Comparison of ENCODE assay signal across 25 cellular contexts in the genomic region with DNA sequence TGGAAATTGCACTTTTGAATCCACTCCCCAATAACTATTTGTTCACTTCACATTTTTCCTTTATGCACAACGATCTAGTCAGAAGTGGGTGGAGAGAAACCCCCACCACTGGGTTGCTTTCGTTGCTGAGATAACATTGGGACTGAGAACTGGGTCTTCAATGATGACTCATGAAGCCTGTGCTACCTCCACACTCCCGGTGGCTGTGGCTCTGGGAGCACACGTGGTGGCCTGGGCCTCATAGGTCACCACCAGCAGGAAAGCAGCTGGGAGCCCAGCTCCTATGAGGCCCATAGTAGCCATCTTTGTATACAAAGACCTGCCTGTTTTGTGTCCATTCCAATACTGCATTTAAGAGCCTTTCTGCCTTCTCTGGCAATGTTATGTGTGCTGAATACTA.
DNase-seq lines count a peak whose midpoint lies in the region; ATAC-seq, FAIRE-seq and TF ChIP-seq lines count a peak whose summit lies in the region.
"Had no signal": no experiment of that assay in that cellular context is flagged by ENCODE, and none has a peak within 500 bp of the region (broad histone marks: within the 10 kb centered on the region; RNA-seq: fewer than 3 reads in every experiment).

No MANE protein-coding gene starts in this region.

- TF ChIP-seq CTCF in HepG2 (CRISPR knock-in tag; IDR thresholded peaks at IDR 0.05) (no peak), right lobe of liver (IDR thresholded peaks at IDR 0.05) (no peak), astrocyte (IDR thresholded peaks at IDR 0.05; ENCODE audit: insufficient read depth, low read depth, low read length) (no peak), neural crest cell (conservative IDR thresholded peaks at IDR 0.05) (no peak)

- in situ Hi-C loops in HepG2 (cut with HindIII; ENCODE audit: extremely low pct_ligation_motif_present, low pct_unique_long_range_greater_than_20kb), result loop anchor here (5.0 to 25.0 kb wide), 3 partner anchors 657 to 1302 kb away; partner anchors contain the start of gene SAMD5

- H3K4me3 Mint-ChIP-seq in astrocyte (ENCODE audit: unreplicated experiment), result no peak overlapping the region
- H3K4me3 Mint-ChIP-seq in neural crest cell, result no peak overlapping the region
- H3K4me3 Mint-ChIP-seq: B cell, CD14-positive monocyte had no signal

- H3K9me3 ChIP-seq in HepG2 (ENCODE audit: low read length) (no peaks in the 10 kb centered on the region), right lobe of liver (no peaks in the 10 kb centered on the region), astrocyte (ENCODE audit: insufficient read depth, low read depth, low read length) (no peaks in the 10 kb centered on the region)
- H3K9me3 ChIP-seq: A549 had no signal

- TF ChIP-seq EP300 in HepG2 (IDR thresholded peaks at IDR 0.05; ENCODE audit: low read depth in 2 of 2, low read length in 2 of 2), result no peak
- no peak for TF ChIP-seq EP300 in HepG2 (CRISPR knock-in tag; IDR thresholded peaks at IDR 0.05; ENCODE audit: borderline replicate concordance)

- CTCF ChIA-PET in HepG2 (lab: Yijun Ruan, JAX; ENCODE audit: low intra/inter-chr PET ratio, low total read pairs), result interaction anchor here (1.6 kb wide), 1 partner anchor 20 kb away, joined by 5 read pairs; no protein-coding TSS in a partner anchor

- H3K27me3 ChIP-seq in HepG2 (ENCODE audit: control insufficient read depth in 1 of 2, insufficient read depth in 2 of 2, low read length in 2 of 2) (no peaks in the 10 kb centered on the region), right lobe of liver (no peaks in the 10 kb centered on the region), astrocyte (ENCODE audit: insufficient read depth, low read length) (no peaks in the 10 kb centered on the region)

- H3K9me3 Mint-ChIP-seq in astrocyte (ENCODE audit: unreplicated experiment), result no peaks in the 10 kb centered on the region
- peaks cover 2% of the 10 kb centered on the region for H3K9me3 Mint-ChIP-seq in neural crest cell

- H3K9ac ChIP-seq in HepG2 (ENCODE audit: insufficient read depth, low read depth, low read length), result no peak overlapping the region
- H3K9ac ChIP-seq in astrocyte (ENCODE audit: low read length), result no peak overlapping the region

- H3K4me3 ChIP-seq in HepG2 (replicated peaks in 1 of 3; ENCODE audit: insufficient read depth in 1 of 3, low read depth in 2 of 3, low read length in 3 of 3), result no peak overlapping the region
- H3K4me3 ChIP-seq in right lobe of liver, result no peak overlapping the region
- H3K4me3 ChIP-seq in astrocyte (ENCODE audit: insufficient read depth, low read depth, low read length), result no peak overlapping the region
- H3K4me3 ChIP-seq: A549 had no signal

- no peak for TF ChIP-seq RAD21 in HepG2 (CRISPR knock-in tag; IDR thresholded peaks at IDR 0.05)

- no peak for DNase-seq in HepG2 (ENCODE audit: low spot score)
- no peak for DNase-seq in right lobe of liver
- DNase-seq in astrocyte (ENCODE audit: low read depth), result no peak
- DNase-seq in neural crest cell (ENCODE audit: low read depth, low spot score), result no peak
- no peak for DNase-seq in A172 (ENCODE audit: low spot score)
- no peak for DNase-seq in NCI-H510A (lab: John Stamatoyannopoulos, UW)
- DNase-seq: DMS53; GDM1; MM.1S; NCI-H1048; NCI-H1436; NCI-H2029; NCI-H2227 treated with DMSO at 0.1 percent for 48 hours; NCI-H510A treated with DMSO at 0.1 percent for 48 hours; NCI-H748 treated with DMSO at 0.1 percent for 48 hours; NK-92 treated with Interleukin-12 subunit alpha and Interleukin-12 subunit beta, amount 100 ng/mL, for 24 hours; SIG-M5 had no signal

- TF ChIP-seq POLR2A in HepG2 (IDR thresholded peaks at IDR 0.05; ENCODE audit: insufficient read depth in 1 of 2, low read depth in 2 of 2, low read length in 2 of 2), result no peak
- TF ChIP-seq POLR2A in right lobe of liver (IDR thresholded peaks at IDR 0.05), result no peak

- no peak overlapping the region for H3K4me2 ChIP-seq in HepG2 (ENCODE audit: low read depth, low read length)
- H3K4me2 ChIP-seq in astrocyte (ENCODE audit: low read length), result no peak overlapping the region
- H3K4me2 ChIP-seq: A549 had no signal

- H3K36me3 Mint-ChIP-seq in astrocyte (ENCODE audit: low read depth, unreplicated experiment), result no peaks in the 10 kb centered on the region
- no peaks in the 10 kb centered on the region for H3K36me3 Mint-ChIP-seq in neural crest cell (ENCODE audit: low read depth)
- H3K36me3 Mint-ChIP-seq: CD14-positive monocyte had no signal

- no peaks in the 10 kb centered on the region for H3K79me2 ChIP-seq in HepG2 (ENCODE audit: insufficient read depth, low read length)
- H3K79me2 ChIP-seq in astrocyte (ENCODE audit: insufficient read depth, low read length), result no peaks in the 10 kb centered on the region

- H3K27me3 Mint-ChIP-seq in astrocyte (ENCODE audit: low read depth, unreplicated experiment) (peaks cover 3% of the 10 kb centered on the region), neural crest cell (ENCODE audit: low read depth) (no peaks in the 10 kb centered on the region)

- H4K20me1 ChIP-seq in HepG2 (ENCODE audit: insufficient read depth, low read length) (no peaks in the 10 kb centered on the region), astrocyte (ENCODE audit: insufficient read depth, low read length) (no peaks in the 10 kb centered on the region)

- H3K36me3 ChIP-seq in HepG2 (replicated peaks in 1 of 2; ENCODE audit: control insufficient read depth in 1 of 2, insufficient read depth in 2 of 2, low read length in 2 of 2) (no peaks in the 10 kb centered on the region), right lobe of liver (no peaks in the 10 kb centered on the region), astrocyte (ENCODE audit: insufficient read depth, low read length) (no peaks in the 10 kb centered on the region)

- H2AFZ ChIP-seq in HepG2 (ENCODE audit: low read length) (no peak overlapping the region), astrocyte (ENCODE audit: low read depth, low read length) (peak overlapping the region; percentile 46)

- H3K27ac Mint-ChIP-seq in astrocyte (ENCODE audit: unreplicated experiment) (no peak overlapping the region), neural crest cell (ENCODE audit: unreplicated experiment) (peak overlapping the region; percentile 24)
- H3K27ac Mint-ChIP-seq: B cell, CD14-positive monocyte had no signal

- BruUV-seq in HepG2 (replicated peaks; lab: Mats Ljungman, UMichigan), result no TSS peak

- intact Hi-C loops in HepG2 (cut with micrococcal nuclease; ENCODE audit: unreplicated experiment) (no loop called here), right lobe of liver (cut with DNase I) (loop anchor here (5.0 kb wide), 2 partner anchors 657 to 662 kb away; partner anchors contain the start of gene SAMD5 (in 1 of the 2))

- FAIRE-seq in HepG2 (lab: Jason Lieb, UNC) (no peak), astrocyte (lab: Jason Lieb, UNC) (no peak)
- FAIRE-seq: A549, D721Med, H1 had no signal

- WGBS in HepG2 (ENCODE audit: low lambda C conversion rate), result 14% methylated on average over 4 of the region's 4 CpGs
- 48% methylated on average over 4 of the region's 4 CpGs for WGBS in right lobe of liver (ENCODE audit: insufficient coverage, low coverage, low lambda C conversion rate, missing lambda C conversion rate)

- no peak overlapping the region for H3K27ac ChIP-seq in HepG2 (ENCODE audit: extremely low read length, insufficient read depth, low read length)
- no peak overlapping the region for H3K27ac ChIP-seq in right lobe of liver
- H3K27ac ChIP-seq in astrocyte (ENCODE audit: low read depth, low read length), result no peak overlapping the region
- H3K27ac ChIP-seq: A549 had no signal

- H3K4me1 Mint-ChIP-seq in astrocyte (ENCODE audit: low read depth, unreplicated experiment), result no peaks in the 10 kb centered on the region
- no peaks in the 10 kb centered on the region for H3K4me1 Mint-ChIP-seq in neural crest cell
- H3K4me1 Mint-ChIP-seq: B cell, CD14-positive monocyte had no signal

- ATAC-seq in HepG2 (peak; percentile 57), right lobe of liver (no peak)
- ATAC-seq in activated CD4-positive, CD25-positive, alpha-beta regulatory T cell treated with anti-CD3 and anti-CD28 coated beads, Interleukin-2, amount 50 U/mL, for 24 hours, result no peak
- ATAC-seq: A549, HCT116, Panc1 had no signal

- H3K4me1 ChIP-seq in HepG2 (ENCODE audit: insufficient read depth, low read length), result no peaks in the 10 kb centered on the region
- H3K4me1 ChIP-seq in right lobe of liver, result no peaks in the 10 kb centered on the region
- no peaks in the 10 kb centered on the region for H3K4me1 ChIP-seq in astrocyte (ENCODE audit: insufficient read depth, low read length)
- H3K4me1 ChIP-seq: A549 had no signal

- POLR2A ChIA-PET in HepG2 (lab: Yijun Ruan, JAX), result no interaction called here

TF ChIP-seq in HepG2, 621 proteins besides CTCF, POLR2A, EP300 and RAD21:
- TF ChIP-seq FOSL2 (CRISPR knock-in tag; IDR thresholded peaks at IDR 0.05), result peak; percentile 41; the same call in 1 of the 2 replicates
- no peak for TF ChIP-seq ZBTB8A (CRISPR knock-in tag; IDR thresholded peaks at IDR 0.05; ENCODE audit: borderline replicate concordance, low read depth)
- TF ChIP-seq HIVEP1 (CRISPR knock-in tag; IDR thresholded peaks at IDR 0.05), result no peak
